ENCODE assay signal across 14 cellular contexts in genomic region chr7:5637415-5637814, GRCh38. TPM values are rescaled to one million over a fixed set of nuclear protein-coding genes. Genes with fewer than 3 reads are reported as not detected.
DNase-seq lines count a peak whose midpoint lies in the region; ATAC-seq and TF ChIP-seq lines count a peak whose summit lies in the region.
"Had no signal": no experiment of that assay in that cellular context is flagged by ENCODE, and none has a peak within 500 bp of the region (broad histone marks: within the 10 kb centered on the region; RNA-seq: fewer than 3 reads in every experiment).

No MANE protein-coding gene starts in this region.

- H3K9me3 Mint-ChIP-seq in nephron: no peaks in the 10 kb centered on the region
- H3K9me3 Mint-ChIP-seq in natural killer cell treated with Interleukin-12 subunit alpha and Interleukin-12 subunit beta and Interleukin-15 and Interleukin-18, amount 100 ng/mL, for 72 hours: no peaks in the 10 kb centered on the region
- no peaks in the 10 kb centered on the region for H3K9me3 Mint-ChIP-seq in activated naive CD8-positive, alpha-beta T cell treated with anti-CD3 and anti-CD28 coated beads, Interleukin-2, amount 50 U/mL, for 24 hours
- H3K9me3 Mint-ChIP-seq: activated CD4-positive, alpha-beta T cell treated with anti-CD3 and anti-CD28 coated beads, Interleukin-2, amount 10 ng/mL, durations not matched to agents 7 days and 5 days; memory B cell had no signal

- POLR2A ChIA-PET in SK-N-SH (lab: Yijun Ruan, JAX): no interaction called here

- WGBS in SK-N-SH (ENCODE audit: low lambda C conversion rate): 96% methylated on average over 8 of the region's 8 CpGs

- H3K79me2 ChIP-seq in SK-N-SH (ENCODE audit: insufficient read depth): peaks cover 42% of the 10 kb centered on the region

- no peak for TF ChIP-seq RAD21 in SK-N-SH (IDR thresholded peaks at IDR 0.05; ENCODE audit: low read length)

- no peak overlapping the region for H3K4me3 Mint-ChIP-seq in nephron
- H3K4me3 Mint-ChIP-seq in natural killer cell treated with Interleukin-12 subunit alpha and Interleukin-12 subunit beta and Interleukin-15 and Interleukin-18, amount 100 ng/mL, for 72 hours: no peak overlapping the region
- no peak overlapping the region for H3K4me3 Mint-ChIP-seq in activated naive CD8-positive, alpha-beta T cell treated with anti-CD3 and anti-CD28 coated beads, Interleukin-2, amount 50 U/mL, for 24 hours
- H3K4me3 Mint-ChIP-seq: activated CD4-positive, alpha-beta T cell treated with anti-CD3 and anti-CD28 coated beads, Interleukin-2, amount 10 ng/mL, durations not matched to agents 7 days and 5 days; memory B cell had no signal

- H3K27me3 ChIP-seq in SK-N-SH (ENCODE audit: insufficient read depth): no peaks in the 10 kb centered on the region
- no peaks in the 10 kb centered on the region for H3K27me3 ChIP-seq in tibial artery

- peak overlapping the region; percentile 94 to 99 (median 96) for H3K27ac Mint-ChIP-seq in nephron
- H3K27ac Mint-ChIP-seq in natural killer cell treated with Interleukin-12 subunit alpha and Interleukin-12 subunit beta and Interleukin-15 and Interleukin-18, amount 100 ng/mL, for 72 hours: no peak overlapping the region
- no peak overlapping the region for H3K27ac Mint-ChIP-seq in activated naive CD8-positive, alpha-beta T cell treated with anti-CD3 and anti-CD28 coated beads, Interleukin-2, amount 50 U/mL, for 24 hours
- H3K27ac Mint-ChIP-seq: activated CD4-positive, alpha-beta T cell treated with anti-CD3 and anti-CD28 coated beads, Interleukin-2, amount 10 ng/mL, durations not matched to agents 7 days and 5 days; memory B cell had no signal

- DNase-seq in SK-N-SH: no peak
- DNase-seq in coronary artery (ENCODE audit: low spot score): no peak
- DNase-seq in tibial artery: no peak
- no peak for DNase-seq in D341Med (ENCODE audit: low spot score)
- no peak for DNase-seq in natural killer cell treated with Interleukin-12 subunit alpha and Interleukin-12 subunit beta and Interleukin-15 and Interleukin-18, amount 100 ng/mL, for 72 hours (ENCODE audit: low spot score)
- DNase-seq in activated naive CD8-positive, alpha-beta T cell treated with anti-CD3 and anti-CD28 coated beads, Interleukin-2, amount 50 U/mL, for 24 hours: no peak
- DNase-seq: activated CD4-positive, alpha-beta T cell treated with anti-CD3 and anti-CD28 coated beads, Interleukin-2, amount 10 ng/mL, durations not matched to agents 7 days and 5 days; NCI-H1092; stimulated activated naive CD8-positive, alpha-beta T cell treated with anti-CD3 and anti-CD28 coated beads, Interleukin-15, Interleukin-2, amounts not matched to agents 100 U/mL and 50 U/mL, for 24 hours had no signal

- H3F3A ChIP-seq in SK-N-SH (replicated peaks; ENCODE audit: insufficient read depth): peaks cover 68% of the 10 kb centered on the region

- no peaks in the 10 kb centered on the region for H3K27me3 Mint-ChIP-seq in nephron (ENCODE audit: low read depth)
- no peaks in the 10 kb centered on the region for H3K27me3 Mint-ChIP-seq in natural killer cell treated with Interleukin-12 subunit alpha and Interleukin-12 subunit beta and Interleukin-15 and Interleukin-18, amount 100 ng/mL, for 72 hours
- no peaks in the 10 kb centered on the region for H3K27me3 Mint-ChIP-seq in activated naive CD8-positive, alpha-beta T cell treated with anti-CD3 and anti-CD28 coated beads, Interleukin-2, amount 50 U/mL, for 24 hours
- H3K27me3 Mint-ChIP-seq: activated CD4-positive, alpha-beta T cell treated with anti-CD3 and anti-CD28 coated beads, Interleukin-2, amount 10 ng/mL, durations not matched to agents 7 days and 5 days; memory B cell had no signal

- no peak overlapping the region for H2AFZ ChIP-seq in SK-N-SH (ENCODE audit: low read depth)

- TF ChIP-seq EP300 in SK-N-SH (IDR thresholded peaks at IDR 0.05; ENCODE audit: borderline replicate concordance in 1 of 2, low read depth in 1 of 2, low read length in 1 of 2): no peak

- CTCF ChIA-PET in SK-N-SH (lab: Yijun Ruan, JAX): interaction anchor here (0.5 to 10.8 kb wide), 8 partner anchors 9 to 143 kb away, joined by 3 to 122 read pairs (median 4); no protein-coding TSS in a partner anchor

- peak overlapping the region; percentile 58 for H3K4me2 ChIP-seq in SK-N-SH

- ATAC-seq in SK-N-SH treated with all-trans-retinoic acid at 6 μM for 48 hours: no peak
- ATAC-seq in natural killer cell treated with Interleukin-12 subunit alpha and Interleukin-12 subunit beta and Interleukin-15 and Interleukin-18, amount 100 ng/mL, for 72 hours: no peak
- no peak for ATAC-seq in activated naive CD8-positive, alpha-beta T cell treated with anti-CD3 and anti-CD28 coated beads, Interleukin-2, amount 50 U/mL, for 24 hours

- H3K4me1 Mint-ChIP-seq in nephron: peaks cover 72% of the 10 kb centered on the region
- peaks cover 3 to 6% of the 10 kb centered on the region in 2 donors for H3K4me1 Mint-ChIP-seq in natural killer cell treated with Interleukin-12 subunit alpha and Interleukin-12 subunit beta and Interleukin-15 and Interleukin-18, amount 100 ng/mL, for 72 hours (ENCODE audit: low read depth in 2 of 2)
- H3K4me1 Mint-ChIP-seq in activated naive CD8-positive, alpha-beta T cell treated with anti-CD3 and anti-CD28 coated beads, Interleukin-2, amount 50 U/mL, for 24 hours: peaks cover 15% of the 10 kb centered on the region
- H3K4me1 Mint-ChIP-seq: memory B cell had no signal

- H3K9ac ChIP-seq in SK-N-SH: peak overlapping the region; percentile 31; the same call in 1 of the 2 replicates

- H4K20me1 ChIP-seq in SK-N-SH (ENCODE audit: insufficient read depth): no peaks in the 10 kb centered on the region

- H3K27ac ChIP-seq in SK-N-SH (ENCODE audit: low read depth in 2 of 2, low read length in 1 of 2): peak overlapping the region; percentile 97 to 99
- H3K27ac ChIP-seq in coronary artery: peak overlapping the region; percentile 48 to 55
- H3K27ac ChIP-seq in tibial artery: peak overlapping the region; percentile 76 to 80
- H3K27ac ChIP-seq: 22Rv1, prostate gland had no signal

- H3K36me3 ChIP-seq in SK-N-SH (replicated peaks in 1 of 2; ENCODE audit: control insufficient read depth in 1 of 2, insufficient read depth in 2 of 2, low read length in 1 of 2) (peaks cover 14 to 25% of the 10 kb centered on the region in 2 experiments), tibial artery (peaks cover 30 to 40% (median 33%) of the 10 kb centered on the region in 3 donors)
- H3K36me3 ChIP-seq: prostate gland had no signal

- no peak for TF ChIP-seq CTCF in SK-N-SH (IDR thresholded peaks at IDR 0.05)
- TF ChIP-seq CTCF in coronary artery (IDR thresholded peaks at IDR 0.05): no peak
- no peak for TF ChIP-seq CTCF in nephron (IDR thresholded peaks at IDR 0.05; ENCODE audit: unreplicated experiment in 3 of 3)
- TF ChIP-seq CTCF in tibial artery (IDR thresholded peaks at IDR 0.05): no peak

- peaks cover 27% of the 10 kb centered on the region for H3K36me3 Mint-ChIP-seq in nephron (ENCODE audit: low read depth)
- peaks cover 7% of the 10 kb centered on the region for H3K36me3 Mint-ChIP-seq in natural killer cell treated with Interleukin-12 subunit alpha and Interleukin-12 subunit beta and Interleukin-15 and Interleukin-18, amount 100 ng/mL, for 72 hours
- H3K36me3 Mint-ChIP-seq in activated naive CD8-positive, alpha-beta T cell treated with anti-CD3 and anti-CD28 coated beads, Interleukin-2, amount 50 U/mL, for 24 hours (ENCODE audit: low read depth): peaks cover 30% of the 10 kb centered on the region

- no peaks in the 10 kb centered on the region for H3K9me2 ChIP-seq in SK-N-SH

- peaks cover 46 to 65% of the 10 kb centered on the region in 2 experiments for H3K4me1 ChIP-seq in SK-N-SH (ENCODE audit: control insufficient read depth in 1 of 2, insufficient read depth in 2 of 2, low read depth in 1 of 2, low read length in 1 of 2)
- H3K4me1 ChIP-seq in tibial artery: peaks cover 0 to 51% (median 46%) of the 10 kb centered on the region in 4 donors

- no peak overlapping the region for H3K4me3 ChIP-seq in SK-N-SH (ENCODE audit: low read depth in 2 of 2, low read length in 1 of 2)
- H3K4me3 ChIP-seq in coronary artery: no peak overlapping the region
- H3K4me3 ChIP-seq in tibial artery: no peak overlapping the region
- H3K4me3 ChIP-seq: prostate gland had no signal

- intact Hi-C loops in tibial artery (cut with DNase I; ENCODE audit: low total_unique reads): no loop called here

- H3K9me3 ChIP-seq in SK-N-SH: no peaks in the 10 kb centered on the region
- H3K9me3 ChIP-seq in tibial artery: no peaks in the 10 kb centered on the region
- H3K9me3 ChIP-seq: prostate gland had no signal

TF ChIP-seq in SK-N-SH, 30 proteins besides CTCF, POLR2A, EP300 and RAD21 (continues in another document):
- TF ChIP-seq FOXJ3 (CRISPR knock-in tag; IDR thresholded peaks at IDR 0.05): no peak
- TF ChIP-seq MXI1 (IDR thresholded peaks at IDR 0.05; ENCODE audit: low read depth, low read length): no peak
- no peak for TF ChIP-seq MAX (IDR thresholded peaks at IDR 0.05; ENCODE audit: low read depth)
- no peak for TF ChIP-seq RCOR1 (IDR thresholded peaks at IDR 0.05; ENCODE audit: low read length)
- TF ChIP-seq RFX5 (IDR thresholded peaks at IDR 0.05; ENCODE audit: low read length): no peak
- no peak for TF ChIP-seq GABPA (IDR thresholded peaks at IDR 0.05; ENCODE audit: low read depth)

TF ChIP-seq in SK-N-SH treated with all-trans-retinoic acid at 6 μM for 48 hours, 23 proteins besides CTCF, POLR2A, EP300 and RAD21 (continues in another document):
- no peak for TF ChIP-seq ZNF565 (CRISPR knock-in tag; conservative IDR thresholded peaks at IDR 0.05; ENCODE audit: low read depth)
- no peak for TF ChIP-seq ZC3H10 (CRISPR knock-in tag; IDR thresholded peaks at IDR 0.05)
- no peak for TF ChIP-seq CSRNP3 (CRISPR knock-in tag; IDR thresholded peaks at IDR 0.05)
- no peak for TF ChIP-seq BACH2 (CRISPR knock-in tag; IDR thresholded peaks at IDR 0.05; ENCODE audit: borderline replicate concordance)
- no peak for TF ChIP-seq ZFP3 (CRISPR knock-in tag; IDR thresholded peaks at IDR 0.05)
- no peak for TF ChIP-seq TCF4 (CRISPR knock-in tag; IDR thresholded peaks at IDR 0.05; ENCODE audit: borderline replicate concordance)

RNA-seq across cellular contexts. Expression of gene FSCN1, which starts 44.8 kb away (rescaled TPM):
- 222 and 287 TPM in 2 replicates for polyA plus RNA-seq in SK-N-SH (2012; rRNA removed)
- polyA plus RNA-seq in SK-N-SH (2012; cell fraction: cytosol; rRNA removed): 108 and 201 TPM in 2 replicates
- polyA plus RNA-seq in SK-N-SH (2012; cell fraction: nucleus; rRNA removed): 255 and 304 TPM in 2 replicates
- total RNA-seq in natural killer cell treated with Interleukin-12 subunit alpha and Interleukin-12 subunit beta and Interleukin-15 and Interleukin-18, amount 100 ng/mL, for 72 hours: 10 to 100 TPM; 15.6 to 32.1 TPM

Comparison
In these comparisons a context has a peak if more than half of its experiments do, and no peak if none do; other contexts are left out.
1. H3K27ac Mint-ChIP-seq: peak in nephron (3 of 3); none in natural killer cell treated with Interleukin-12 subunit alpha and Interleukin-12 subunit beta and Interleukin-15 and Interleukin-18, amount 100 ng/mL, for 72 hours (0 of 2) and activated naive CD8-positive, alpha-beta T cell treated with anti-CD3 and anti-CD28 coated beads, Interleukin-2, amount 50 U/mL, for 24 hours (single experiment).
2. Peak in every context shown above with its lines, with median percentiles within 50 percentile points of each other: H3K27ac ChIP-seq.